8 cellular contexts compared by ENCODE assay signal in the genomic region with DNA sequence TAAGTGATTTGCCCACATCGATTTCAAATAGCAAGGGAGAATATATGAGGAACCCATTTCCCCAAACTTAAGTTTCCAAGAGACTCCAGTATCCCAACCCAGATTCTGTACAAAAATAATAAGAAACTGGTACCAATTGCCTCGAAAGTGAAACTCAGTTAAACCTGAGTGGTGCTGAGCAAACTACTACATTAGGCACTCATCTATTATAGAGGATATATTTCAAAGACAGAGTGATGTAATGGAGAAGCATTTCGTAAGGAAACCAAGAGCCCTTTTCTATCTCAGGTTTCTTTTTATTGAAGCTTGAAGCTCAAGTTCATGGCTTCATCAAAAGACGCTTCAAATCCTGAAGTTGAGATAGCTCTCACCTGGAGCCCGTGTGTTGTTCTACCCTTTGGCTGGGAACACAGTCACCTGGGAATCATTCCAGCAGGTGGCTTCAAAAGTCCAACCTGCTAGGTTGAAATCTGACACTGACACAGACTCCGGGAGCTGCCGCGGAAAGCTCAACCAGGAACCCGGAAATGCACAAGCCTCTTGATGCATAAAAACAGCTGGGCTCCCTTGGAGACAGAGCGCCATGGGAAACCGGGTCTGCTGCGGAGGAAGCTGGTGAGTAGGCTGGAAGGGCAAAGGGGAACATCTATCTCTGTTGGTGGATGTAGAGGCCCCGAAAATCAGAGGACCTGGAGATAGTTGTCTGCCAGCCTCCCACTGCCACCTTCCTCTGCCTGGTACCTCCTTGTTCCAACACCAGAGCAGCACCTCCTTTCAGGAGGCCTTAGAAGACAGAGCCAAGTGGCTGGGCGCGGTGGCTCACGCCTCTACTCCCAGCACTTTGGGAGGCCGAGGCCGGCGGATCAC. TPM values are rescaled to one million over a fixed set of nuclear protein-coding genes. Genes with fewer than 3 reads are reported as not detected.
DNase-seq lines count a peak whose midpoint lies in the region; ATAC-seq and TF ChIP-seq lines count a peak whose summit lies in the region.

A gene with protein sequence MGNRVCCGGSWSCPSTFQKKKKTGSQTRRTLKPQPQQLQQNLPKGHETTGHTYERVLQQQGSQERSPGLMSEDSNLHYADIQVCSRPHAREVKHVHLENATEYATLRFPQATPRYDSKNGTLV (plus strand): TSS at position 524 of the 867 bp plus-strand sequence. CDS start 60 bp downstream, at position 584.

- H3K27me3 ChIP-seq in Caco-2 (replicated peaks; ENCODE audit: control insufficient read depth, insufficient read depth, low read length) (no peaks in the 10 kb centered on the region), colonic mucosa (no peaks in the 10 kb centered on the region), dorsolateral prefrontal cortex (no peaks in the 10 kb centered on the region)

- H3K27me3 Mint-ChIP-seq in Caco-2 (ENCODE audit: insufficient read depth, unreplicated experiment), result no peaks in the 10 kb centered on the region

- peaks cover 12% of the 10 kb centered on the region for H3K4me1 ChIP-seq in Caco-2
- peaks cover 3% of the 10 kb centered on the region for H3K4me1 ChIP-seq in colonic mucosa

- intact Hi-C loops in Caco-2 (cut with micrococcal nuclease; ENCODE audit: unreplicated experiment) (loop anchor here (1.0 to 2.0 kb wide), 4 partner anchors 9 to 64 kb away; partner anchors contain the start of genes ALG9, CFAP68 and FDXACB1), colonic mucosa (cut with DNase I) (no loop called here), dorsolateral prefrontal cortex (cut with DNase I) (no loop called here)

- H3K36me3 ChIP-seq in Caco-2 (ENCODE audit: control insufficient read depth, insufficient read depth, low read length), result no peaks in the 10 kb centered on the region
- no peaks in the 10 kb centered on the region for H3K36me3 ChIP-seq in colonic mucosa

- H3K9me3 ChIP-seq in Caco-2, result no peaks in the 10 kb centered on the region
- H3K9me3 ChIP-seq in colonic mucosa, result no peaks in the 10 kb centered on the region

- peak; percentile 92 to 94 for DNase-seq in Caco-2
- DNase-seq in NCI-H187 (lab: John Stamatoyannopoulos, UW), result peak; percentile 71 to 88
- peak; percentile 87 for DNase-seq in colonic mucosa
- DNase-seq in medulla oblongata (ENCODE audit: extremely low spot score), result peak; percentile 44
- no peak for DNase-seq in NK-92 treated with Interleukin-12 subunit alpha and Interleukin-12 subunit beta, amount 100 ng/mL, for 24 hours (lab: John Stamatoyannopoulos, UW)
- DNase-seq in KG1 (lab: John Stamatoyannopoulos, UW), result no peak
- DNase-seq in dorsolateral prefrontal cortex, result no peak

- H3K27ac ChIP-seq in colonic mucosa (peak within 1 kb of the TSS; percentile 89), dorsolateral prefrontal cortex (peak within 1 kb of the TSS in 14 of 59 donors; percentile 0 to 55 (median 22))

- TF ChIP-seq CTCF in Caco-2 (IDR thresholded peaks at IDR 0.05; ENCODE audit: insufficient read depth in 1 of 2, low read depth in 1 of 2, low read length in 1 of 2, severe bottlenecking in 1 of 2, unreplicated experiment in 1 of 2), result peak; percentile 42 to 48
- no peak for TF ChIP-seq CTCF in colonic mucosa (IDR thresholded peaks at IDR 0.05)
- no peak for TF ChIP-seq CTCF in dorsolateral prefrontal cortex (IDR thresholded peaks at IDR 0.05 in 54 of 56, conservative IDR thresholded peaks at IDR 0.05 in 2 of 56; ENCODE audit: low read depth in 1 of 56, partially characterized antibody in 56 of 56)

- no peak for ATAC-seq in HG02852 (IDR thresholded peaks at IDR 0.05; ENCODE audit: unreplicated experiment)

- H3K4me1 Mint-ChIP-seq in Caco-2 (ENCODE audit: low read depth, unreplicated experiment), result peaks cover 21% of the 10 kb centered on the region

- POLR2A ChIA-PET in Caco-2 (lab: Charles Lee), result interaction anchor here (0.6 to 2.1 kb wide), 7 partner anchors 8 to 70 kb away, joined by 3 to 38 read pairs (median 5); partner anchors contain the start of genes ALG9 and FDXACB1

- peak within 1 kb of the TSS in 1 of 2 donors; percentile 73 for H3K9ac ChIP-seq in colonic mucosa (ENCODE audit: low read depth in 2 of 2, low read length in 2 of 2)

- H3K4me3 ChIP-seq in Caco-2 (ENCODE audit: low read depth, low read length), result peak within 1 kb of the TSS; percentile 49
- H3K4me3 ChIP-seq in colonic mucosa, result peak within 1 kb of the TSS; percentile 21
- peak within 1 kb of the TSS in 1 of 59 donors; percentile 11 for H3K4me3 ChIP-seq in dorsolateral prefrontal cortex

- no peaks in the 10 kb centered on the region for H3K36me3 Mint-ChIP-seq in Caco-2 (ENCODE audit: insufficient read depth, unreplicated experiment)

- no peaks in the 10 kb centered on the region for H3K9me3 Mint-ChIP-seq in Caco-2 (ENCODE audit: unreplicated experiment)

- CTCF ChIA-PET in Caco-2 (lab: Charles Lee), result interaction anchor here (0.6 to 2.4 kb wide), 13 partner anchors 8 to 104 kb away, joined by 3 to 35 read pairs (median 7); partner anchors contain the start of genes ALG9, DIXDC1 and FDXACB1

- peak within 1 kb of the TSS; percentile 79 for H3K4me3 Mint-ChIP-seq in Caco-2 (ENCODE audit: unreplicated experiment)

- BruUV-seq in Caco-2 (replicated peaks; lab: Mats Ljungman, UMichigan), result no TSS peak

- H3K27ac Mint-ChIP-seq in Caco-2 (ENCODE audit: unreplicated experiment), result peak within 1 kb of the TSS; percentile 94

RNA-seq across cellular contexts. Expression of the gene that starts here (rescaled TPM):
- 14.4 and 14.8 TPM in 2 replicates for total RNA-seq in Caco-2 (2022)
- total RNA-seq in colonic mucosa, result 1 to 10 TPM; 7.3 to 8.8 TPM
- 1 to 10 TPM in 61 of 120 experiments, under 1 TPM in 30, not detected in 29; 0.40 to 4.0 (median 1.3) TPM for total RNA-seq in dorsolateral prefrontal cortex

Comparison
In these comparisons a context has a peak if more than half of its experiments do, and no peak if none do; other contexts are left out.
1. DNase-seq: peak in Caco-2 (2 of 2), NCI-H187 (2 of 2), colonic mucosa (single experiment) and medulla oblongata (single experiment); none in NK-92 treated with Interleukin-12 subunit alpha and Interleukin-12 subunit beta, amount 100 ng/mL, for 24 hours (single experiment), KG1 (single experiment) and dorsolateral prefrontal cortex (0 of 10).
2. CTCF ChIP-seq: peak in Caco-2 (2 of 2); none in colonic mucosa (single experiment) and dorsolateral prefrontal cortex (0 of 56).